ENCODE assay signal across 18 cellular contexts in genomic region chr3:145243875-145244274, GRCh38.
DNase-seq lines count a peak whose midpoint lies in the region; ATAC-seq, FAIRE-seq and TF ChIP-seq lines count a peak whose summit lies in the region.
"Had no signal": no experiment of that assay in that cellular context is flagged by ENCODE, and none has a peak within 500 bp of the region (broad histone marks: within the 10 kb centered on the region; RNA-seq: fewer than 3 reads in every experiment).

No MANE protein-coding gene starts in this region.

- H3K27me3 ChIP-seq in GM23248 (replicated peaks; ENCODE audit: insufficient read depth): no peaks in the 10 kb centered on the region
- peaks cover 11% of the 10 kb centered on the region for H3K27me3 ChIP-seq in astrocyte (ENCODE audit: insufficient read depth, low read length)
- no peaks in the 10 kb centered on the region for H3K27me3 ChIP-seq in MM.1S (replicated peaks; ENCODE audit: insufficient read depth, low read length)
- H3K27me3 ChIP-seq in right lobe of liver: no peaks in the 10 kb centered on the region
- H3K27me3 ChIP-seq: heart left ventricle had no signal

- ATAC-seq in right lobe of liver: no peak
- ATAC-seq: right cardiac atrium had no signal

- H3K36me3 Mint-ChIP-seq in astrocyte (ENCODE audit: low read depth, unreplicated experiment): no peaks in the 10 kb centered on the region

- H3K27ac ChIP-seq in GM23248 (no peak overlapping the region), astrocyte (ENCODE audit: low read depth, low read length) (peak overlapping the region; percentile 10), MM.1S (ENCODE audit: low read length) (no peak overlapping the region), right lobe of liver (no peak overlapping the region)
- H3K27ac ChIP-seq: heart left ventricle, SK-N-MC, thoracic aorta had no signal

- in situ Hi-C loops in GM23248 (cut with MboI): no loop called here

- no peaks in the 10 kb centered on the region for H3F3A ChIP-seq in GM23248 (ENCODE audit: insufficient read depth)
- H3F3A ChIP-seq in MM.1S (ENCODE audit: insufficient read depth, low read length): no peaks in the 10 kb centered on the region

- TF ChIP-seq CTCF in astrocyte (IDR thresholded peaks at IDR 0.05; ENCODE audit: insufficient read depth, low read depth, low read length) (no peak), MM.1S (IDR thresholded peaks at IDR 0.05; ENCODE audit: low read length) (no peak), right lobe of liver (IDR thresholded peaks at IDR 0.05) (no peak)

- H3K27me3 Mint-ChIP-seq in astrocyte (ENCODE audit: low read depth, unreplicated experiment): no peaks in the 10 kb centered on the region

- H3K9me2 ChIP-seq in GM23248 (ENCODE audit: insufficient read depth) (no peaks in the 10 kb centered on the region), MM.1S (replicated peaks; ENCODE audit: insufficient read depth, low read length) (no peaks in the 10 kb centered on the region)

- H3K4me1 Mint-ChIP-seq in astrocyte (ENCODE audit: low read depth, unreplicated experiment): no peaks in the 10 kb centered on the region
- H3K4me1 Mint-ChIP-seq: CD4-positive, alpha-beta memory T cell had no signal

- H3K9me3 Mint-ChIP-seq in astrocyte (ENCODE audit: unreplicated experiment): peaks cover 4% of the 10 kb centered on the region

- no peak overlapping the region for H3K4me3 Mint-ChIP-seq in astrocyte (ENCODE audit: unreplicated experiment)
- H3K4me3 Mint-ChIP-seq: CD4-positive, alpha-beta memory T cell had no signal

- H4K20me1 ChIP-seq in GM23248 (ENCODE audit: insufficient read depth): no peaks in the 10 kb centered on the region
- no peaks in the 10 kb centered on the region for H4K20me1 ChIP-seq in astrocyte (ENCODE audit: insufficient read depth, low read length)
- no peaks in the 10 kb centered on the region for H4K20me1 ChIP-seq in MM.1S (ENCODE audit: insufficient read depth, low read length)

- H2AFZ ChIP-seq in GM23248 (no peak overlapping the region), astrocyte (ENCODE audit: low read depth, low read length) (no peak overlapping the region), MM.1S (ENCODE audit: low read length) (no peak overlapping the region)

- FAIRE-seq in astrocyte (lab: Jason Lieb, UNC): peak; percentile 26

- no peak overlapping the region for H3K27ac Mint-ChIP-seq in astrocyte (ENCODE audit: unreplicated experiment)
- H3K27ac Mint-ChIP-seq: CD4-positive, alpha-beta memory T cell had no signal

- H3K4me2 ChIP-seq in GM23248 (ENCODE audit: unreplicated experiment) (no peak overlapping the region), astrocyte (ENCODE audit: low read length) (peak overlapping the region; percentile 9), MM.1S (ENCODE audit: low read depth, low read length) (no peak overlapping the region)

- H3K9ac ChIP-seq in GM23248: no peak overlapping the region
- H3K9ac ChIP-seq in astrocyte (ENCODE audit: low read length): no peak overlapping the region
- no peak overlapping the region for H3K9ac ChIP-seq in MM.1S (ENCODE audit: low read length)

- H3K79me2 ChIP-seq in GM23248 (ENCODE audit: insufficient read depth) (no peaks in the 10 kb centered on the region), astrocyte (ENCODE audit: insufficient read depth, low read length) (no peaks in the 10 kb centered on the region), MM.1S (ENCODE audit: low read length) (no peaks in the 10 kb centered on the region)

- H3K36me3 ChIP-seq in GM23248 (ENCODE audit: low read depth) (no peaks in the 10 kb centered on the region), astrocyte (ENCODE audit: insufficient read depth, low read length) (no peaks in the 10 kb centered on the region), MM.1S (replicated peaks; ENCODE audit: insufficient read depth, low read length) (no peaks in the 10 kb centered on the region), right lobe of liver (no peaks in the 10 kb centered on the region)
- H3K36me3 ChIP-seq: heart left ventricle, thoracic aorta had no signal

- intact Hi-C loops in right lobe of liver (cut with DNase I): no loop called here

- H3K9me3 ChIP-seq in GM23248 (ENCODE audit: low read depth): no peaks in the 10 kb centered on the region
- H3K9me3 ChIP-seq in astrocyte (ENCODE audit: insufficient read depth, low read depth, low read length): peaks cover 4% of the 10 kb centered on the region
- no peaks in the 10 kb centered on the region for H3K9me3 ChIP-seq in MM.1S (replicated peaks; ENCODE audit: insufficient read depth, low read length)
- no peaks in the 10 kb centered on the region for H3K9me3 ChIP-seq in right lobe of liver

- H3K4me3 ChIP-seq in GM23248 (no peak overlapping the region), astrocyte (ENCODE audit: insufficient read depth, low read depth, low read length) (no peak overlapping the region), MM.1S (ENCODE audit: low read length) (no peak overlapping the region), right lobe of liver (no peak overlapping the region)
- H3K4me3 ChIP-seq: heart left ventricle, SK-N-MC, thoracic aorta had no signal

- DNase-seq in GM23248 (peak; percentile 56), astrocyte (ENCODE audit: low read depth) (peak; percentile 95), fibroblast of the conjunctiva (ENCODE audit: low read depth) (peak; percentile 49), stromal cell of bone marrow (ENCODE audit: low read depth) (peak; percentile 49), MM.1S (no peak), NCI-H2029 treated with DMSO at 0.1 percent for 48 hours (lab: John Stamatoyannopoulos, UW) (no peak), right lobe of liver (no peak)
- DNase-seq: activated naive CD4-positive, alpha-beta T cell; CD4-positive, alpha-beta memory T cell; DND-41; heart left ventricle; kidney; NCI-H1105; nucleus accumbens; right cardiac atrium; T-helper 9 cell had no signal

- H3K4me1 ChIP-seq in GM23248 (ENCODE audit: insufficient read depth) (no peaks in the 10 kb centered on the region), astrocyte (ENCODE audit: insufficient read depth, low read length) (peaks cover 5% of the 10 kb centered on the region), MM.1S (ENCODE audit: low read length) (no peaks in the 10 kb centered on the region), right lobe of liver (no peaks in the 10 kb centered on the region)

- TF ChIP-seq POLR2A in right lobe of liver (IDR thresholded peaks at IDR 0.05): no peak

Comparison
In these comparisons a context has a peak if more than half of its experiments do, and no peak if none do; other contexts are left out.
1. DNase-seq: peak in GM23248 (single experiment), astrocyte (single experiment), fibroblast of the conjunctiva (single experiment) and stromal cell of bone marrow (single experiment); none in MM.1S (single experiment), NCI-H2029 treated with DMSO at 0.1 percent for 48 hours (single experiment) and right lobe of liver (0 of 3).